ENCODE assay signal across 12 cellular contexts in genomic region chr3:24299801-24300626, GRCh38.
DNase-seq lines count a peak whose midpoint lies in the region; ATAC-seq and TF ChIP-seq lines count a peak whose summit lies in the region.
"Had no signal": no experiment of that assay in that cellular context is flagged by ENCODE, and none has a peak within 500 bp of the region (broad histone marks: within the 10 kb centered on the region; RNA-seq: fewer than 3 reads in every experiment).

No MANE protein-coding gene starts in this region.

- POLR2A ChIA-PET in Panc1 (lab: Charles Lee): no interaction called here

- peak; percentile 73 for ATAC-seq in Panc1
- ATAC-seq: heart right ventricle had no signal

- in situ Hi-C loops in Panc1 (cut with HindIII; ENCODE audit: low pct_unique_long_range_greater_than_20kb, low sequenced_read_pairs): no loop called here

- H2BK120ac ChIP-seq in neuronal stem cell (ENCODE audit: low read depth, low read length): no peak overlapping the region

- H2BK15ac ChIP-seq in neuronal stem cell (ENCODE audit: low read length): no peak overlapping the region

- no peaks in the 10 kb centered on the region for H3K9me3 ChIP-seq in Panc1 (ENCODE audit: control insufficient read depth, insufficient read depth, low read depth, low read length)
- no peaks in the 10 kb centered on the region for H3K9me3 ChIP-seq in neuronal stem cell (replicated peaks in 1 of 2; ENCODE audit: control insufficient read depth in 2 of 2, insufficient read depth in 1 of 2, low read depth in 1 of 2, low read length in 2 of 2)
- H3K9me3 ChIP-seq: heart right ventricle had no signal

- no peak overlapping the region for H2AK5ac ChIP-seq in neuronal stem cell (ENCODE audit: low read depth, low read length)

- H3K4me1 ChIP-seq in Panc1 (ENCODE audit: control insufficient read depth, insufficient read depth, low read length) (no peaks in the 10 kb centered on the region; the same call in 1 of the 2 replicates), neuronal stem cell (ENCODE audit: control insufficient read depth in 2 of 2, insufficient read depth in 1 of 2, low read depth in 1 of 2, low read length in 2 of 2) (no peaks in the 10 kb centered on the region)

- H3K27me3 ChIP-seq in Panc1 (ENCODE audit: control insufficient read depth, insufficient read depth, low read length) (no peaks in the 10 kb centered on the region), neuronal stem cell (ENCODE audit: control insufficient read depth in 3 of 3, insufficient read depth in 3 of 3, low read depth in 1 of 3, low read length in 3 of 3) (no peaks in the 10 kb centered on the region)
- H3K27me3 ChIP-seq: heart right ventricle had no signal

- TF ChIP-seq CTCF in Panc1 (IDR thresholded peaks at IDR 0.05): no peak

- no peak overlapping the region for H3K14ac ChIP-seq in neuronal stem cell (ENCODE audit: low read length)

- peak; percentile 74 for DNase-seq in EH (ENCODE audit: low read depth)
- no peak for DNase-seq in Panc1 (ENCODE audit: low read depth, low spot score)
- DNase-seq in dermis microvascular lymphatic vessel endothelial cell (ENCODE audit: low read depth in 2 of 2): peak; percentile 1 to 33
- DNase-seq in myocyte (ENCODE audit: low read depth): peak; percentile 14
- DNase-seq in cerebellar cortex (ENCODE audit: low spot score): no peak
- DNase-seq in neuronal stem cell (ENCODE audit: low spot score): no peak
- no peak for DNase-seq in stimulated activated CD4-positive, alpha-beta T cell treated with anti-CD3 and anti-CD28 coated beads, Interleukin-2, amount 100 ng/mL, for 48 hours
- DNase-seq in activated CD4-positive, CD25-positive, alpha-beta regulatory T cell treated with anti-CD3 and anti-CD28 coated beads, Interleukin-2, amount 50 U/mL, for 72 hours: no peak
- DNase-seq: CD4-positive, CD25-positive, alpha-beta regulatory T cell; heart right ventricle; naive B cell; NCI-H1417 had no signal

- no TSS peak for BruUV-seq in Panc1 (replicated peaks; lab: Mats Ljungman, UMichigan)

- no peak overlapping the region for H4K8ac ChIP-seq in neuronal stem cell (ENCODE audit: low read depth, low read length)

- H2BK12ac ChIP-seq in neuronal stem cell (ENCODE audit: low read length): no peak overlapping the region

- CTCF ChIA-PET in Panc1 (lab: Charles Lee): no interaction called here

- H4K91ac ChIP-seq in neuronal stem cell (ENCODE audit: low read depth, low read length, poor library complexity): no peak overlapping the region

- H3K4me3 ChIP-seq in Panc1 (ENCODE audit: low read depth in 2 of 2, low read length in 2 of 2) (no peak overlapping the region), neuronal stem cell (ENCODE audit: low read length in 2 of 2) (no peak overlapping the region)
- H3K4me3 ChIP-seq: heart right ventricle had no signal

- H2AFZ ChIP-seq in neuronal stem cell (ENCODE audit: low read length): no peak overlapping the region

- H3K79me1 ChIP-seq in neuronal stem cell (ENCODE audit: low read depth, low read length): no peaks in the 10 kb centered on the region

- WGBS in neuronal stem cell (ENCODE audit: extremely low coverage in 2 of 2, insufficient read length in 2 of 2, insufficient replicate concordance in 1 of 2), 2 donors: no CpG with 5 or more reads among the region's 6 CpGs

- no peak overlapping the region for H3K9ac ChIP-seq in neuronal stem cell (ENCODE audit: low read depth, low read length, poor library complexity)

- no peak overlapping the region for H3K18ac ChIP-seq in neuronal stem cell (ENCODE audit: low read length)

- intact Hi-C loops in Panc1 (cut with micrococcal nuclease; ENCODE audit: unreplicated experiment): no loop called here

- H3K23ac ChIP-seq in neuronal stem cell (ENCODE audit: low read depth, low read length, poor library complexity): no peak overlapping the region

- H3K36me3 ChIP-seq in Panc1 (ENCODE audit: control insufficient read depth, insufficient read depth, low read length): no peaks in the 10 kb centered on the region
- H3K36me3 ChIP-seq in neuronal stem cell (replicated peaks in 1 of 2; ENCODE audit: control insufficient read depth in 2 of 2, insufficient read depth in 2 of 2, low read length in 2 of 2): no peaks in the 10 kb centered on the region
- H3K36me3 ChIP-seq: heart right ventricle had no signal

- no peak overlapping the region for H2BK5ac ChIP-seq in neuronal stem cell (ENCODE audit: low read length)

- H3K4ac ChIP-seq in neuronal stem cell (ENCODE audit: low read length): no peak overlapping the region

- H3K27ac ChIP-seq in Panc1 (ENCODE audit: low read length) (no peak overlapping the region), neuronal stem cell (replicated peaks; ENCODE audit: low read length) (no peak overlapping the region)
- H3K27ac ChIP-seq: heart right ventricle had no signal

- H3K4me2 ChIP-seq in neuronal stem cell (ENCODE audit: insufficient read depth, low read length, poor library complexity, severe bottlenecking): no peak overlapping the region

Comparison
In these comparisons a context has a peak if more than half of its experiments do, and no peak if none do; other contexts are left out.
1. DNase-seq: peak in EH (single experiment), dermis microvascular lymphatic vessel endothelial cell (2 of 2) and myocyte (single experiment); none in Panc1 (single experiment), cerebellar cortex (single experiment), neuronal stem cell (single experiment), stimulated activated CD4-positive, alpha-beta T cell treated with anti-CD3 and anti-CD28 coated beads, Interleukin-2, amount 100 ng/mL, for 48 hours (0 of 2) and activated CD4-positive, CD25-positive, alpha-beta regulatory T cell treated with anti-CD3 and anti-CD28 coated beads, Interleukin-2, amount 50 U/mL, for 72 hours (single experiment).